9 cellular contexts compared by ENCODE assay signal in the genomic region with DNA sequence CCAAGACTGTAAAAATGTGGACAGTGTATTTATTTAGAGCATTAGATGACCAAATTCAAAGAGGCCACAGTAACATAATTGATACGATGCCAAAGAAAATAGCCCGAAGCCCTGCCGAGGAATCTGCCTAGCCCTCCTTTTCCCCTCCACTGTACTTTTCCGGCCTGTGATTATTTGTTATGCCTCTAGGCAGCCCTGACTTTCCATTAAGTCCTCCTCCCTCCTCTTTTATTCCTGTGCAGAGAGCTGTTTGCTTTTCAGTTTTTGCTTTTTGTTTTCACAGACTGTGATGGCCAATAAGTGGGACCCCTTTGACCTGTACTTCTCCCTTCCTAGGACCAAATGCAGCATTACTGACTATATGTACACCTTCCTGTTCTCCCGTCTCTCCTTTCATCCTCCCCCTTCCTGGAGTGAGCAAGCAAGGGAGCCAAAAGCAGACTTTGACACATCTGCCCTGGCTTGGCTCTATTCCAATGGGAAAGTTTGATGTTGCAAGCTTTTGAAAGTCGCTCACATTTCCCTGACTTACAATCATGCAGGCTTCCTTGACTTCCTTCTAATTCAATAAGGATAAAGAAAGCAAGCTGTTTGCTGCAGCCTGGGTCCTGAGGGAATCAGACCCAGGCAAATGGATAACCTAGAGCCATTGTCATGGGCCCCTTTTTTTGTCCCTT.
DNase-seq lines count a peak whose midpoint lies in the region; ATAC-seq, FAIRE-seq and TF ChIP-seq lines count a peak whose summit lies in the region.
"Had no signal": no experiment of that assay in that cellular context is flagged by ENCODE, and none has a peak within 500 bp of the region (broad histone marks: within the 10 kb centered on the region; RNA-seq: fewer than 3 reads in every experiment).

No MANE protein-coding gene starts in this region.

- no peak overlapping the region for H3K4me3 ChIP-seq in skeletal muscle cell (ENCODE audit: low read depth, low read length)

- no peak overlapping the region for H3K4me3 Mint-ChIP-seq in stimulated activated memory B cell treated with anti-CD40 and anti-IgM and Interleukin-4, amounts not matched to agents 10 μg/mL and 1 μg/mL and 100 μg/mL, for 72 hours

- H3K4me1 Mint-ChIP-seq in stimulated activated memory B cell treated with anti-CD40 and anti-IgM and Interleukin-4, amounts not matched to agents 10 μg/mL and 1 μg/mL and 100 μg/mL, for 72 hours = no peaks in the 10 kb centered on the region

- DNase-seq in H54 (ENCODE audit: insufficient read length, low spot score) = peak; percentile 45
- peak; percentile 17 for DNase-seq in RKO (ENCODE audit: low spot score)
- peak; percentile 83 for DNase-seq in foreskin melanocyte
- DNase-seq in skeletal muscle cell (ENCODE audit: low read depth) = peak; percentile 94
- DNase-seq in T-helper 1 cell = no peak
- no peak for DNase-seq in CD1c-positive myeloid dendritic cell (ENCODE audit: extremely low spot score)

- no peaks in the 10 kb centered on the region for H3K36me3 Mint-ChIP-seq in stimulated activated memory B cell treated with anti-CD40 and anti-IgM and Interleukin-4, amounts not matched to agents 10 μg/mL and 1 μg/mL and 100 μg/mL, for 72 hours

- peak; percentile 92 for FAIRE-seq in H54 (lab: Jason Lieb, UNC)
- FAIRE-seq: H1 had no signal

- peaks cover 17% of the 10 kb centered on the region for H3K27me3 Mint-ChIP-seq in stimulated activated memory B cell treated with anti-CD40 and anti-IgM and Interleukin-4, amounts not matched to agents 10 μg/mL and 1 μg/mL and 100 μg/mL, for 72 hours

- no peaks in the 10 kb centered on the region for H3K9me3 Mint-ChIP-seq in stimulated activated memory B cell treated with anti-CD40 and anti-IgM and Interleukin-4, amounts not matched to agents 10 μg/mL and 1 μg/mL and 100 μg/mL, for 72 hours

- no peak overlapping the region for H3K27ac Mint-ChIP-seq in stimulated activated memory B cell treated with anti-CD40 and anti-IgM and Interleukin-4, amounts not matched to agents 10 μg/mL and 1 μg/mL and 100 μg/mL, for 72 hours

- ATAC-seq in HG02884 (IDR thresholded peaks at IDR 0.05; ENCODE audit: unreplicated experiment) = no peak
- no peak for ATAC-seq in stimulated activated memory B cell treated with anti-CD40 and anti-IgM and Interleukin-4, amounts not matched to agents 10 μg/mL and 1 μg/mL and 100 μg/mL, for 72 hours

- TF ChIP-seq POLR2A in H54 (IDR thresholded peaks at IDR 0.05; ENCODE audit: low read depth, low read length) = no peak

Comparison
In these comparisons a context has a peak if more than half of its experiments do, and no peak if none do; other contexts are left out.
1. DNase-seq: peak in H54 (single experiment), RKO (single experiment), foreskin melanocyte (single experiment) and skeletal muscle cell (single experiment); none in T-helper 1 cell (0 of 5) and CD1c-positive myeloid dendritic cell (single experiment).